ENCODE assay signal across 1 cellular context in genomic region chr22:28812491-28812890, GRCh38.
A peak's percentile ranks its signal among the peaks of the same experiment; 100 is the strongest.
TF ChIP-seq lines count a peak whose summit lies in the region.

No MANE protein-coding gene starts in this region.

TF ChIP-seq in K562, 482 proteins besides CTCF, POLR2A, EP300 and RAD21 (continued from another document):
- TF ChIP-seq TFE3 (CRISPR knock-in tag; IDR thresholded peaks at IDR 0.05), result no peak
- TF ChIP-seq IFI16 (CRISPR knock-in tag; IDR thresholded peaks at IDR 0.05), result no peak
- no peak for TF ChIP-seq RBM15 (IDR thresholded peaks at IDR 0.05; ENCODE audit: insufficient read depth, low read length)
- no peak for TF ChIP-seq SNAPC5 (CRISPR knock-in tag; IDR thresholded peaks at IDR 0.05)
- TF ChIP-seq CC2D1A (IDR thresholded peaks at IDR 0.05), result no peak
- TF ChIP-seq MAFK (IDR thresholded peaks at IDR 0.05; ENCODE audit: low read length), result peak; percentile 54
- TF ChIP-seq C11orf30 (IDR thresholded peaks at IDR 0.05; ENCODE audit: low read depth), result peak; percentile 78
- peak; percentile 71 for TF ChIP-seq MAFF (IDR thresholded peaks at IDR 0.05; ENCODE audit: low read length)
- TF ChIP-seq ZNF316 (IDR thresholded peaks at IDR 0.05), result peak; percentile 89
- no peak for TF ChIP-seq SP2 (IDR thresholded peaks at IDR 0.05; ENCODE audit: extremely low read depth, low read depth, low read length, poor library complexity, severe bottlenecking)
- TF ChIP-seq WHSC1 (IDR thresholded peaks at IDR 0.05; ENCODE audit: low read length), result no peak
- no peak for TF ChIP-seq GTF2E2 (tag; IDR thresholded peaks at IDR 0.05)
- TF ChIP-seq SNIP1 (IDR thresholded peaks at IDR 0.05; ENCODE audit: low read depth), result no peak
- no peak for TF ChIP-seq TRIM24 (IDR thresholded peaks at IDR 0.05)
- TF ChIP-seq ZKSCAN3 (CRISPR knock-in tag; IDR thresholded peaks at IDR 0.05), result no peak
- peak; percentile 64 for TF ChIP-seq MAFG (tag; conservative IDR thresholded peaks at IDR 0.05)
- no peak for TF ChIP-seq IRF1 (CRISPR knock-in tag; IDR thresholded peaks at IDR 0.05; ENCODE audit: borderline replicate concordance)
- TF ChIP-seq ZNF830 (CRISPR knock-in tag; IDR thresholded peaks at IDR 0.05), result no peak
- no peak for TF ChIP-seq FOXO4 (CRISPR knock-in tag; IDR thresholded peaks at IDR 0.05)
- TF ChIP-seq U2AF1 (optimal IDR thresholded peaks at IDR 0.05; ENCODE audit: low read depth, low read length), result no peak
